In the genomic region with DNA sequence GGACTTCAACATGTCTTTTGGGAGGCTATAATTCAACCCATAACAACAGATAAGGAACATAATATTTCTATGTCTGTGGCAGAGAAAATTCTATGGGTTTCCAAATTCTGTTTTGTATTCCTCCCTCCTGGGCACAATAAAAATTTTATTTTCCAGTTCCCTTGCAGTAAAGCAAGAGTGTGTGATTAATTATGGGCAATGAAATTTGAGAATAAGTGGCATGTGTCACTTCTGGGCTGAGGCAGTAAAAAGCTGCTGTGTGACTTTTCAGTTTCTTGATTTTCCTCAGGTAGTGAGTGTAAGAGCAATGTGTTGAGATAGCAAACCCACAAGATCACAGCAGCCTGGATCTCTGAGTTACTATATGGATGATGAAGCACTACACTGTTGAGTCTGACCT, we compare ENCODE assay signal across 36 cellular contexts.
"Had no signal": no experiment of that assay in that cellular context is flagged by ENCODE, and none has a peak within 500 bp of the region (broad histone marks: within the 10 kb centered on the region; RNA-seq: fewer than 3 reads in every experiment).

No MANE protein-coding gene starts in this region.

- H3K36me3 ChIP-seq: MG63 had no signal

- DNase-seq: Karpas-422, Kasumi-1, MG63, MM.1S, MV-4-11, NCI-H1048, NCI-H1092, NCI-H1092 treated with DMSO at 0.1 percent for 48 hours, NCI-H1105, NCI-H1105 treated with DMSO at 0.1 percent for 48 hours, NCI-H1417, NCI-H1417 treated with DMSO at 0.1 percent for 48 hours, NCI-H1436, NCI-H1436 treated with DMSO at 0.1 percent for 48 hours, NCI-H146, NCI-H1694, NCI-H1694 treated with DMSO at 0.1 percent for 48 hours, NCI-H187, NCI-H187 treated with DMSO at 0.1 percent for 48 hours, NCI-H1930, NCI-H2029, NCI-H2029 treated with DMSO at 0.1 percent for 48 hours, NCI-H2081, NCI-H2081 treated with DMSO at 0.1 percent for 48 hours, NCI-H2107, NCI-H2227 treated with DMSO at 0.1 percent for 48 hours, NCI-H226, NCI-H345, NCI-H446, NCI-H446 treated with DMSO at 0.1 percent for 48 hours, NCI-H510A, NCI-H510A treated with DMSO at 0.1 percent for 48 hours, NCI-H524 treated with DMSO at 0.1 percent for 48 hours, NCI-H526, NCI-H526 treated with DMSO at 0.1 percent for 48 hours, NCI-H69 had no signal

- H3K4me3 ChIP-seq: MG63 had no signal

- H3K9me3 ChIP-seq: MG63 had no signal
